Comparison of ENCODE assay signal across 10 cellular contexts in the genomic region with DNA sequence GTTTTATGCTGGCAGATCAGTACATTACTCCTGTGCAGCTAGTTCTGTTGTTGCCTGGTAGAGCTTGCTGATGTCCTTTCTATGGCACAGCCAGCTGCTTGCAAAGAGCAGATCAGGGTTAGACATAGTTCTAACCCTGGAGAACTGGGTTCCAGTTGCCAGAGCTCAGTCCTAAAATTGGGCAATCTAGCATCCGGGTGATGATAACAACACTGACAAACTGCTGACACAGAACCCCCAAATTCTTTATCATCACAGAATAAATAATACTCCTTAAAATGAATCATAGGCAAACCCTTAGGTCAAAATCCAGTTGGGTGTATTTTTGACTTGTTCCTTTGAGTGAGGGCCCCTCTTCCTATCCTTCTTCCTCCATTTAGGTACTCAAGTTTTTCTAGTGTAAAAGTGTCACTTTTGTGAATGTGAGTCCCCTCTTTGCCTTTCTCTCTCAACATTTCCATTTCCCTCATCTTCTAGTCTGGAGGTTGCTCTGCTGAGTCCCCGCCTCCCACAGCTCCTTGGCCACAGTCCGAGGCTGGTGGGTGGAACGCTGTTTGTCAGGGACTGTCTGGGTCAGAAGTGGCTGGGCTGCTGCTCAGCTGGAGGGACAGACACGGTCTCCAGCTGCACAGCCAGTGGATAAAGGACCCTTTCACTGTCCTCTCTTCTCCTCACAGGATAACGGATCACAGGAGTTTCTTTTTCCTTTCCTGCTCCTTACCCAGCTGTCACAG.
DNase-seq lines count a peak whose midpoint lies in the region; ATAC-seq, FAIRE-seq and TF ChIP-seq lines count a peak whose summit lies in the region.
"Had no signal": no experiment of that assay in that cellular context is flagged by ENCODE, and none has a peak within 500 bp of the region (broad histone marks: within the 10 kb centered on the region; RNA-seq: fewer than 3 reads in every experiment).

No MANE protein-coding gene starts in this region.

- no peaks in the 10 kb centered on the region for H3K36me3 ChIP-seq in adipocyte (ENCODE audit: control insufficient read depth, insufficient read depth, low read length, severe bottlenecking)
- H3K36me3 ChIP-seq in pancreas, result no peaks in the 10 kb centered on the region
- H3K36me3 ChIP-seq: SJSA1 had no signal

- DNase-seq in Calu3 (peak; percentile 48), adipocyte (ENCODE audit: low read depth) (peak; percentile 2), Right ventricle myocardium superior (peak; percentile 91), pancreas (peak; percentile 19 to 74 (median 40)), HK-2 (ENCODE audit: unreplicated experiment) (no peak), DMS 273 treated with DMSO at 0.1 percent for 48 hours (lab: John Stamatoyannopoulos, UW) (no peak), NCI-H1105 (lab: John Stamatoyannopoulos, UW) (no peak)

- H3K4me3 ChIP-seq in adipocyte (ENCODE audit: low read length) (peak overlapping the region; percentile 79), pancreas (no peak overlapping the region)
- H3K4me3 ChIP-seq: SJSA1 had no signal

- peak overlapping the region; percentile 88 for H3K9ac ChIP-seq in adipocyte (ENCODE audit: low read length)

- CTCF ChIA-PET in Calu3 (lab: Charles Lee), result no interaction called here

- TF ChIP-seq CTCF in Calu3 (IDR thresholded peaks at IDR 0.05; ENCODE audit: unreplicated experiment) (no peak), pancreas (IDR thresholded peaks at IDR 0.05) (no peak)

- peaks cover 22% of the 10 kb centered on the region for H3K4me1 ChIP-seq in adipocyte (ENCODE audit: control insufficient read depth, insufficient read depth, low read length)
- H3K4me1 ChIP-seq in pancreas, result peaks cover 0 to 13% (median 9%) of the 10 kb centered on the region in 3 donors
- H3K4me1 ChIP-seq: SJSA1 had no signal

- no peaks in the 10 kb centered on the region for H3K27me3 Mint-ChIP-seq in Calu3 (ENCODE audit: unreplicated experiment)

- no peak for FAIRE-seq in pancreas (lab: Jason Lieb, UNC)

- H3K9me3 Mint-ChIP-seq in Calu3 (ENCODE audit: low read depth, unreplicated experiment), result no peaks in the 10 kb centered on the region

- no peaks in the 10 kb centered on the region for H3K36me3 Mint-ChIP-seq in Calu3 (ENCODE audit: insufficient read depth, unreplicated experiment)

- no TSS peak for BruUV-seq in Calu3 (replicated peaks; lab: Mats Ljungman, UMichigan)

- intact Hi-C loops in Calu3 (cut with micrococcal nuclease; ENCODE audit: unreplicated experiment), result no loop called here
- intact Hi-C loops in Right ventricle myocardium superior (cut with DNase I), result no loop called here
- intact Hi-C loops in pancreas (cut with DNase I), result no loop called here

- peak overlapping the region in 2 of 4 donors; percentile 0 to 18 for H3K27ac ChIP-seq in pancreas
- H3K27ac ChIP-seq: C4-2B, SJSA1 had no signal

- H3K27me3 ChIP-seq in adipocyte (replicated peaks; ENCODE audit: control insufficient read depth, insufficient read depth, low read length) (no peaks in the 10 kb centered on the region), pancreas (no peaks in the 10 kb centered on the region)
- H3K27me3 ChIP-seq: SJSA1 had no signal

- H3K27ac Mint-ChIP-seq in Calu3 (ENCODE audit: unreplicated experiment), result no peak overlapping the region

- ATAC-seq in Right ventricle myocardium superior (ENCODE audit: poor library complexity) (peak; percentile 98), pancreas (peak; percentile 38 to 94 (median 88)), GM21786 (IDR thresholded peaks at IDR 0.05; ENCODE audit: unreplicated experiment) (no peak)

- 31 to 40% methylated on average over 6 of the region's 6 CpGs for WGBS in pancreas, 2 donors

- H3K4me3 Mint-ChIP-seq in Calu3 (ENCODE audit: low read depth, unreplicated experiment), result no peak overlapping the region

- H3K9me3 ChIP-seq in adipocyte (ENCODE audit: control insufficient read depth, low read length), result no peaks in the 10 kb centered on the region
- H3K9me3 ChIP-seq in pancreas, result no peaks in the 10 kb centered on the region
- H3K9me3 ChIP-seq: SJSA1 had no signal

- peaks cover 23% of the 10 kb centered on the region for H3K4me1 Mint-ChIP-seq in Calu3 (ENCODE audit: low read depth, unreplicated experiment)

Comparison
In these comparisons a context has a peak if more than half of its experiments do, and no peak if none do; other contexts are left out.
1. DNase-seq: peak in Calu3 (single experiment), adipocyte (single experiment), Right ventricle myocardium superior (single experiment) and pancreas (6 of 6); none in HK-2 (single experiment), DMS 273 treated with DMSO at 0.1 percent for 48 hours (single experiment) and NCI-H1105 (single experiment).